Comparison of ENCODE assay signal across 8 cellular contexts in genomic region chr3:184710870-184711365, GRCh38. TPM values are rescaled to one million over a fixed set of nuclear protein-coding genes. Genes with fewer than 3 reads are reported as not detected.
A peak's percentile ranks its signal among the peaks of the same experiment; 100 is the strongest.
DNase-seq lines count a peak whose midpoint lies in the region; ATAC-seq and TF ChIP-seq lines count a peak whose summit lies in the region.

No MANE protein-coding gene starts in this region.

- H3K27ac Mint-ChIP-seq in mesothelial cell of epicardium (peak overlapping the region; percentile 96), type B pancreatic cell (peak overlapping the region; percentile 88)

- no peaks in the 10 kb centered on the region for H3K27me3 ChIP-seq in dorsolateral prefrontal cortex

- H3K36me3 Mint-ChIP-seq in mesothelial cell of epicardium = peaks cover 36% of the 10 kb centered on the region
- peaks cover 36% of the 10 kb centered on the region for H3K36me3 Mint-ChIP-seq in type B pancreatic cell

- DNase-seq in ACHN (peak; percentile 6), RPMI8226 (peak; percentile 63), dorsolateral prefrontal cortex (peak in 1 of 10 donors; percentile 18), mesothelial cell of epicardium (ENCODE audit: low spot score in 2 of 2, unreplicated experiment in 2 of 2) (peak in 1 of 2 experiments; percentile 37), type B pancreatic cell (ENCODE audit: extremely low spot score, unreplicated experiment) (peak; percentile 53)

- H3K27me3 Mint-ChIP-seq in mesothelial cell of epicardium (ENCODE audit: low read depth) (no peaks in the 10 kb centered on the region), type B pancreatic cell (no peaks in the 10 kb centered on the region)

- ATAC-seq in GM18519 (IDR thresholded peaks at IDR 0.05; ENCODE audit: low FRiP score, unreplicated experiment) (peak; percentile 41), HG03039 (IDR thresholded peaks at IDR 0.05; ENCODE audit: unreplicated experiment) (peak; percentile 31), HG03521 (IDR thresholded peaks at IDR 0.05; ENCODE audit: unreplicated experiment) (no peak)

- H3K4me3 Mint-ChIP-seq in mesothelial cell of epicardium (peak overlapping the region; percentile 83), type B pancreatic cell (peak overlapping the region; percentile 93)

- intact Hi-C loops in dorsolateral prefrontal cortex (cut with DNase I) = loop anchor here (2.0 to 5.0 kb wide), 3 partner anchors 129 to 144 kb away; no protein-coding TSS in a partner anchor

- H3K9me3 Mint-ChIP-seq in mesothelial cell of epicardium (no peaks in the 10 kb centered on the region), type B pancreatic cell (peaks cover 7% of the 10 kb centered on the region)

- peak overlapping the region; percentile 62 to 98 (median 90) for H3K4me3 ChIP-seq in dorsolateral prefrontal cortex

- TF ChIP-seq CTCF in dorsolateral prefrontal cortex (IDR thresholded peaks at IDR 0.05 in 54 of 56, conservative IDR thresholded peaks at IDR 0.05 in 2 of 56; ENCODE audit: low read depth in 1 of 56, partially characterized antibody in 56 of 56) (peak in 1 of 56 donors; percentile 9), mesothelial cell of epicardium (IDR thresholded peaks at IDR 0.05; ENCODE audit: unreplicated experiment) (no peak), type B pancreatic cell (conservative IDR thresholded peaks at IDR 0.05) (no peak)

- in situ Hi-C loops in ACHN (cut with HindIII; ENCODE audit: low pct_ligation_motif_present, low pct_unique_long_range_greater_than_20kb, low sequenced_read_pairs) = no loop called here

- peak overlapping the region in 56 of 59 donors; percentile 79 to 98 (median 94) for H3K27ac ChIP-seq in dorsolateral prefrontal cortex

- H3K4me1 Mint-ChIP-seq in mesothelial cell of epicardium (peaks cover 41% of the 10 kb centered on the region), type B pancreatic cell (ENCODE audit: unreplicated experiment) (peaks cover 53% of the 10 kb centered on the region)

RNA-seq across cellular contexts. Expression of gene MAGEF1, which starts 0.9 kb away (rescaled TPM):
- 10 to 100 TPM; 21.7 to 62.9 (median 43.4) TPM for total RNA-seq in dorsolateral prefrontal cortex
- 67.6 to 68.9 TPM (median 68.4 TPM) in 3 replicates for total RNA-seq in mesothelial cell of epicardium
- total RNA-seq in type B pancreatic cell (ENCODE audit: low replicate concordance) = 69.2 and 75.2 TPM in 2 replicates
